Comparison of ENCODE assay signal across 19 cellular contexts in the genomic region with DNA sequence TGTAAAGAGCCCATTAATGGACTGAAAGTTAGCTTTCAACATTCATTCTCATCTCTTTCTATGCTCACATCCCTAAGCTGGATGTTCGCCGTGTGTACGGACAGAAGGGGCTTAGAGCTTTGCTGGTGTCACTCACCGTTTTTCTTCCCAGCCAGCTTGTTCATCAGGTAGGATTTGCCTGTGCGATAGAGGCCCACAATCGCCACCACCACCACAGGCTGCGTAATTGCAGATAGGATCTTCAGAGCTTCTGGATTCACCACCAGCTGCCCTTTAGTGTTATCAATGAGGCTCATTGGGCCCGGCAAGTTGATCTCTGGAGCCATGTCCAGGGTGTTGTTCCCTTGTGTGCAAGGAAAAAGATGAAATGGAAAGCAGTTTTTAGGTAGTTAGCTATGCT. TPM values are rescaled to one million over a fixed set of nuclear protein-coding genes. Genes with fewer than 3 reads are reported as not detected.
"Had no signal": no experiment of that assay in that cellular context is flagged by ENCODE, and none has a peak within 500 bp of the region (broad histone marks: within the 10 kb centered on the region; RNA-seq: fewer than 3 reads in every experiment).

No MANE protein-coding gene starts in this region.

- FAIRE-seq: islet of Langerhans, pancreas had no signal

- H3K27ac Mint-ChIP-seq: activated T-helper 2 cell treated with anti-CD3 and anti-CD28 coated beads, Interferon-gamma antibody, Interleukin-2, Interleukin-4, amounts not matched to agents 10 μg/mL and 5 μg/mL and 100 μg/mL, durations not matched to agents 14 hours and 24 hours and 36 hours; mesothelial cell of epicardium; T-helper 1 cell treated with Interleukin-12 subunit alpha and Interleukin-12 subunit beta and Interleukin-4 antibody, amounts not matched to agents 30 μg/mL and 1 μg/mL, for 36 hours; WTC11 had no signal

- DNase-seq: activated CD4-positive, alpha-beta T cell treated with anti-CD3 and anti-CD28 coated beads, Interleukin-2, amount 50 U/mL, for 48 hours; activated naive CD4-positive, alpha-beta T cell treated with anti-CD3 and anti-CD28 coated beads for 36 hours; amniotic stem cell; body of pancreas; central memory CD4-positive, alpha-beta T cell; colonic mucosa; pancreas; spleen; stimulated activated naive CD8-positive, alpha-beta T cell treated with anti-CD3 and anti-CD28 coated beads, Interleukin-15, amount 100 ng/mL, for 72 hours; testis; upper lobe of right lung had no signal

- H3K36me3 ChIP-seq: pancreas had no signal

- H3K4me1 Mint-ChIP-seq: WTC11 had no signal

- H3K4me3 ChIP-seq: body of pancreas, colonic mucosa, lung, pancreas, spleen, testis, upper lobe of right lung had no signal

- H3K9me3 Mint-ChIP-seq: activated naive CD4-positive, alpha-beta T cell treated with anti-CD3 and anti-CD28 coated beads for 36 hours; activated T-helper 2 cell treated with anti-CD3 and anti-CD28 coated beads, Interferon-gamma antibody, Interleukin-2, Interleukin-4, amounts not matched to agents 10 μg/mL and 5 μg/mL and 100 μg/mL, durations not matched to agents 14 hours and 24 hours and 36 hours; mesothelial cell of epicardium; stimulated activated naive CD8-positive, alpha-beta T cell treated with anti-CD3 and anti-CD28 coated beads, Interleukin-15, amount 100 ng/mL, for 72 hours; T-helper 1 cell treated with Interleukin-12 subunit alpha and Interleukin-12 subunit beta and Interleukin-4 antibody, amounts not matched to agents 30 μg/mL and 1 μg/mL, for 36 hours; WTC11 had no signal

- H3K4me3 Mint-ChIP-seq: mesothelial cell of epicardium, WTC11 had no signal

- ATAC-seq: body of pancreas; esophagus mucosa; pancreas; sciatic nerve; stimulated activated naive CD8-positive, alpha-beta T cell treated with anti-CD3 and anti-CD28 coated beads, Interleukin-15, amount 100 ng/mL, for 72 hours; upper lobe of right lung; WTC11 had no signal

- H3K27me3 Mint-ChIP-seq: stimulated activated naive CD8-positive, alpha-beta T cell treated with anti-CD3 and anti-CD28 coated beads, Interleukin-15, amount 100 ng/mL, for 72 hours had no signal

- H3K9me3 ChIP-seq: body of pancreas, colonic mucosa, pancreas, spleen, testis, upper lobe of right lung had no signal

- H3K27me3 ChIP-seq: body of pancreas, colonic mucosa, pancreas, spleen, testis, upper lobe of right lung had no signal

- H3K4me1 ChIP-seq: colonic mucosa had no signal

- H3K36me3 Mint-ChIP-seq: mesothelial cell of epicardium, WTC11 had no signal

- H3K27ac ChIP-seq: body of pancreas, colonic mucosa, pancreas, spleen, testis, upper lobe of right lung had no signal

RNA-seq across cellular contexts. Expression of gene GBP7, which starts 54.2 kb away (rescaled TPM):
- total RNA-seq: activated T-helper 2 cell treated with anti-CD3 and anti-CD28 coated beads, Interferon-gamma antibody, Interleukin-2, Interleukin-4, amounts not matched to agents 10 μg/mL and 5 μg/mL and 100 μg/mL, durations not matched to agents 14 hours and 24 hours and 36 hours; body of pancreas; colonic mucosa; esophagus mucosa; mesothelial cell of epicardium; testis; WTC11 had no signal
- polyA plus RNA-seq: pancreas had no signal
